1 cellular context compared by ENCODE assay signal in genomic region chr11:66066751-66067150, GRCh38.
TF ChIP-seq lines count a peak whose summit lies in the region.

No MANE protein-coding gene starts in this region.

TF ChIP-seq in HepG2, 621 proteins besides CTCF, POLR2A, EP300 and RAD21:
- peak; percentile 65 for TF ChIP-seq RBM22 (optimal IDR thresholded peaks at IDR 0.05; ENCODE audit: low read length)
- no peak for TF ChIP-seq ZNF749 (CRISPR knock-in tag; IDR thresholded peaks at IDR 0.05; ENCODE audit: borderline replicate concordance)
